8 cellular contexts compared by ENCODE assay signal in genomic region chr3:50238549-50239026, GRCh38. TPM values are rescaled to one million over a fixed set of nuclear protein-coding genes. Genes with fewer than 3 reads are reported as not detected.
A peak's percentile ranks its signal among the peaks of the same experiment; 100 is the strongest.
DNase-seq lines count a peak whose midpoint lies in the region; ATAC-seq and TF ChIP-seq lines count a peak whose summit lies in the region.

No MANE protein-coding gene starts in this region.

- peak overlapping the region; percentile 90 for H3K4me3 Mint-ChIP-seq in activated CD4-positive, alpha-beta T cell treated with anti-CD3 and anti-CD28 coated beads for 36 hours
- H3K4me3 Mint-ChIP-seq in activated CD4-positive, alpha-beta memory T cell treated with anti-CD3 and anti-CD28 coated beads for 36 hours: peak overlapping the region; percentile 91

- peak; percentile 37 for DNase-seq in activated CD4-positive, alpha-beta T cell treated with anti-CD3 and anti-CD28 coated beads for 36 hours
- DNase-seq in activated CD4-positive, alpha-beta T cell treated with anti-CD3 and anti-CD28 coated beads, Interleukin-2, amount 50 U/mL, for 4 hours: no peak
- DNase-seq in activated CD4-positive, alpha-beta memory T cell treated with anti-CD3 and anti-CD28 coated beads for 36 hours: peak; percentile 43
- DNase-seq in fibroblast of villous mesenchyme (ENCODE audit: low read depth): peak; percentile 29
- no peak for DNase-seq in SHP77 (lab: John Stamatoyannopoulos, UW)
- DNase-seq in NCI-H146 treated with DMSO at 0.1 percent for 48 hours (lab: John Stamatoyannopoulos, UW; ENCODE audit: unreplicated experiment): no peak
- DNase-seq in RKO (ENCODE audit: low spot score): no peak

- H3K36me3 ChIP-seq in neutrophil: peaks cover 34% of the 10 kb centered on the region

- no peaks in the 10 kb centered on the region for H3K9me3 ChIP-seq in neutrophil

- intact Hi-C loops in activated CD4-positive, alpha-beta T cell treated with anti-CD3 and anti-CD28 coated beads for 36 hours (cut with DNase I, micrococcal nuclease): loop anchor here (1.0 to 5.0 kb wide), 11 partner anchors 8 to 1149 kb away; partner anchors contain the start of genes APEH (in 1 of the 2), CISH (in 1 of the 2), DAG1 (in 1 of the 2) and GMPPB (in 1 of the 2)
- intact Hi-C loops in activated CD4-positive, alpha-beta memory T cell treated with anti-CD3 and anti-CD28 coated beads for 36 hours (cut with micrococcal nuclease): loop anchor here (1.0 to 5.0 kb wide), 3 partner anchors 8 to 364 kb away; partner anchors contain the start of gene IFRD2

- TF ChIP-seq CTCF in fibroblast of villous mesenchyme (IDR thresholded peaks at IDR 0.05; ENCODE audit: insufficient read depth, low read depth, low read length): peak; percentile 16
- TF ChIP-seq CTCF in neutrophil (IDR thresholded peaks at IDR 0.05): no peak

- POLR2A ChIA-PET in activated CD4-positive, alpha-beta T cell treated with anti-CD3 and anti-CD28 coated beads for 36 hours (lab: Charles Lee): interaction anchor here (1.0 kb wide), 1 partner anchor 8 kb away, joined by 4 read pairs; no protein-coding TSS in a partner anchor
- POLR2A ChIA-PET in activated CD4-positive, alpha-beta memory T cell treated with anti-CD3 and anti-CD28 coated beads for 36 hours (lab: Charles Lee): interaction anchor here (0.5 to 3.5 kb wide), 4 partner anchors 8 to 59 kb away, joined by 3 to 17 read pairs (median 8); no protein-coding TSS in a partner anchor

- peaks cover 74 to 80% of the 10 kb centered on the region in 2 experiments for H3K4me1 ChIP-seq in neutrophil (ENCODE audit: control insufficient read depth in 1 of 2, insufficient read depth in 1 of 2, low read depth in 1 of 2, low read length in 1 of 2)

- H3K4me1 Mint-ChIP-seq in activated CD4-positive, alpha-beta T cell treated with anti-CD3 and anti-CD28 coated beads for 36 hours: peaks cover 58% of the 10 kb centered on the region
- H3K4me1 Mint-ChIP-seq in activated CD4-positive, alpha-beta memory T cell treated with anti-CD3 and anti-CD28 coated beads for 36 hours (ENCODE audit: low read depth): peaks cover 56% of the 10 kb centered on the region

- H3K27me3 ChIP-seq in neutrophil: no peaks in the 10 kb centered on the region

- peak overlapping the region; percentile 96 for H3K27ac Mint-ChIP-seq in activated CD4-positive, alpha-beta T cell treated with anti-CD3 and anti-CD28 coated beads for 36 hours
- H3K27ac Mint-ChIP-seq in activated CD4-positive, alpha-beta memory T cell treated with anti-CD3 and anti-CD28 coated beads for 36 hours: peak overlapping the region; percentile 94

- peak overlapping the region; percentile 100 for H3K27ac ChIP-seq in neutrophil

- H3K9me3 Mint-ChIP-seq in activated CD4-positive, alpha-beta T cell treated with anti-CD3 and anti-CD28 coated beads for 36 hours (ENCODE audit: low read depth): no peaks in the 10 kb centered on the region
- no peaks in the 10 kb centered on the region for H3K9me3 Mint-ChIP-seq in activated CD4-positive, alpha-beta memory T cell treated with anti-CD3 and anti-CD28 coated beads for 36 hours

- CTCF ChIA-PET in activated CD4-positive, alpha-beta T cell treated with anti-CD3 and anti-CD28 coated beads for 36 hours (lab: Charles Lee): interaction anchor here (0.9 to 4.3 kb wide), 4 partner anchors 8 to 44 kb away, joined by 3 to 47 read pairs (median 10); no protein-coding TSS in a partner anchor
- CTCF ChIA-PET in activated CD4-positive, alpha-beta memory T cell treated with anti-CD3 and anti-CD28 coated beads for 36 hours (lab: Charles Lee): interaction anchor here (4.2 to 14.8 kb wide), 2 partner anchors 6 to 11 kb away, joined by 45 to 307 read pairs; no protein-coding TSS in a partner anchor

- H3K27me3 Mint-ChIP-seq in activated CD4-positive, alpha-beta T cell treated with anti-CD3 and anti-CD28 coated beads for 36 hours: no peaks in the 10 kb centered on the region
- no peaks in the 10 kb centered on the region for H3K27me3 Mint-ChIP-seq in activated CD4-positive, alpha-beta memory T cell treated with anti-CD3 and anti-CD28 coated beads for 36 hours

- peaks cover 27% of the 10 kb centered on the region for H3K36me3 Mint-ChIP-seq in activated CD4-positive, alpha-beta T cell treated with anti-CD3 and anti-CD28 coated beads for 36 hours (ENCODE audit: low read depth)
- peaks cover 23% of the 10 kb centered on the region for H3K36me3 Mint-ChIP-seq in activated CD4-positive, alpha-beta memory T cell treated with anti-CD3 and anti-CD28 coated beads for 36 hours

- peak overlapping the region; percentile 96 for H3K4me3 ChIP-seq in fibroblast of villous mesenchyme (ENCODE audit: low read depth, low read length)
- peak overlapping the region; percentile 99 to 100 for H3K4me3 ChIP-seq in neutrophil (ENCODE audit: low read depth in 1 of 2, low read length in 1 of 2)

- ATAC-seq in activated CD4-positive, alpha-beta T cell treated with anti-CD3 and anti-CD28 coated beads for 36 hours: no peak

RNA-seq across cellular contexts. Expression of gene GNAI2, which starts 2.6 kb away (rescaled TPM):
- 100 to 1,000 TPM; 280 to 341 TPM for total RNA-seq in activated CD4-positive, alpha-beta T cell treated with anti-CD3 and anti-CD28 coated beads for 36 hours
- 100 to 1,000 TPM; 346 to 349 TPM for total RNA-seq in activated CD4-positive, alpha-beta memory T cell treated with anti-CD3 and anti-CD28 coated beads for 36 hours
- total RNA-seq in fibroblast of villous mesenchyme: 265 and 297 TPM in 2 replicates

RNA-seq across cellular contexts. Expression of gene SEMA3B, which starts 30.4 kb away (rescaled TPM):
- 1 to 10 TPM; 1.6 to 2.1 TPM for total RNA-seq in activated CD4-positive, alpha-beta T cell treated with anti-CD3 and anti-CD28 coated beads for 36 hours
- total RNA-seq in activated CD4-positive, alpha-beta memory T cell treated with anti-CD3 and anti-CD28 coated beads for 36 hours: under 1 TPM; 0.86 to 0.97 TPM
- total RNA-seq in fibroblast of villous mesenchyme: 7.4 and 23.3 TPM in 2 replicates

RNA-seq across cellular contexts. Expression of gene SLC38A3, which starts 33.5 kb away (rescaled TPM):
- under 1 TPM in 1 of 2 experiments, not detected in 1; 0.12 TPM for total RNA-seq in activated CD4-positive, alpha-beta T cell treated with anti-CD3 and anti-CD28 coated beads for 36 hours
- total RNA-seq in activated CD4-positive, alpha-beta memory T cell treated with anti-CD3 and anti-CD28 coated beads for 36 hours: not detected
- total RNA-seq in fibroblast of villous mesenchyme: not detected in 2 replicates

RNA-seq across cellular contexts. Expression of gene LSMEM2, which starts 40.3 kb away (rescaled TPM):
- not detected for total RNA-seq in activated CD4-positive, alpha-beta T cell treated with anti-CD3 and anti-CD28 coated beads for 36 hours
- total RNA-seq in activated CD4-positive, alpha-beta memory T cell treated with anti-CD3 and anti-CD28 coated beads for 36 hours: not detected
- not detected in 2 replicates for total RNA-seq in fibroblast of villous mesenchyme

RNA-seq across cellular contexts. Expression of gene GNAT1, which starts 47.2 kb away (rescaled TPM):
- under 1 TPM in 1 of 2 experiments, not detected in 1; 0.14 TPM for total RNA-seq in activated CD4-positive, alpha-beta T cell treated with anti-CD3 and anti-CD28 coated beads for 36 hours
- total RNA-seq in activated CD4-positive, alpha-beta memory T cell treated with anti-CD3 and anti-CD28 coated beads for 36 hours: not detected
- not detected in 2 replicates for total RNA-seq in fibroblast of villous mesenchyme

Comparison
In these comparisons a context has a peak if more than half of its experiments do, and no peak if none do; other contexts are left out.
1. DNase-seq: peak in activated CD4-positive, alpha-beta T cell treated with anti-CD3 and anti-CD28 coated beads for 36 hours (single experiment), activated CD4-positive, alpha-beta memory T cell treated with anti-CD3 and anti-CD28 coated beads for 36 hours (single experiment) and fibroblast of villous mesenchyme (single experiment); none in activated CD4-positive, alpha-beta T cell treated with anti-CD3 and anti-CD28 coated beads, Interleukin-2, amount 50 U/mL, for 4 hours (0 of 2), SHP77 (0 of 2), NCI-H146 treated with DMSO at 0.1 percent for 48 hours (single experiment) and RKO (single experiment).